ENCODE assay signal across 8 cellular contexts in the genomic region with DNA sequence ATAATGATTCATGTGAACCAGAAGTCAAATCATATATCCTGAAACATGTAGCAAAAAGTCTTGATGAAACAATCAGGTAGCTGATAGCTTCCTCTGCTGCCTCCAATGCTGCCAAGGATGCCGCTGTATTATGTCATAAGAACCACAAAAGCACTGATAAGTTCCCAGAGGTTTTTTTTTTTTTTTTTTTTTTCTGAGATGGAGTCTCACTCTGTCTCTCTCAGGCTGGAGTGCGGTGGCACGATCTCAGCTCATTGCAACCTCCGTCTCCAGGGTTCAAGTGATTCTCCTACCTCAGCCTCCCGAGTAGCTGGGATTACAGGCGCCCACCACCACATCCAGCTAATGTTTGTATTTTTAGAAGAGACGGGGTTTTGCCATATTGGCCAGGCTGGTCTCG. TPM values are rescaled to one million over a fixed set of nuclear protein-coding genes. Genes with fewer than 3 reads are reported as not detected.
DNase-seq lines count a peak whose midpoint lies in the region; ATAC-seq and TF ChIP-seq lines count a peak whose summit lies in the region.
"Not testable (repeated sequence)": the region's sequence is repeated elsewhere in the genome, so short reads cannot be mapped to it uniquely, and the experiment has no call there.

No MANE protein-coding gene starts in this region.

- 100% methylated on average over 1 of the region's 8 CpGs for WGBS in gastroesophageal sphincter (ENCODE audit: low coverage in 1 of 2), 2 donors
- WGBS in suprapubic skin, result 90% methylated on average over 8 of the region's 8 CpGs

- H3K27ac Mint-ChIP-seq in CD14-positive monocyte (peak overlapping the region; percentile 99 to 100 (median 99)), osteocyte (ENCODE audit: unreplicated experiment) (peak overlapping the region; percentile 94)
- peak overlapping the region; percentile 99 for H3K27ac Mint-ChIP-seq in T-helper 1 cell treated with Interleukin-12 subunit alpha and Interleukin-12 subunit beta and Interleukin-4 antibody, amounts not matched to agents 30 μg/mL and 1 μg/mL, for 36 hours
- H3K27ac Mint-ChIP-seq in activated CD8-positive, alpha-beta T cell treated with anti-CD3 and anti-CD28 coated beads, Interleukin-2, amount 10 ng/mL, durations not matched to agents 7 days and 5 days, result peak overlapping the region; percentile 99
- peak overlapping the region; percentile 98 for H3K27ac Mint-ChIP-seq in activated naive CD8-positive, alpha-beta T cell treated with anti-CD3 and anti-CD28 coated beads, Interleukin-2, amount 10 ng/mL, durations not matched to agents 7 days and 5 days

- not testable (repeated sequence) for TF ChIP-seq CTCF in CD14-positive monocyte (IDR thresholded peaks at IDR 0.05); KMS-11 (conservative IDR thresholded peaks at IDR 0.05; ENCODE audit: low read depth, low read length); gastroesophageal sphincter (IDR thresholded peaks at IDR 0.05); osteocyte (IDR thresholded peaks at IDR 0.05); suprapubic skin (IDR thresholded peaks at IDR 0.05)

- intact Hi-C loops in CD14-positive monocyte (cut with micrococcal nuclease), result not testable (repeated sequence)

- not testable (repeated sequence) for H3K4me3 ChIP-seq in KMS-11 (IDR thresholded peaks at IDR 0.05; ENCODE audit: insufficient read depth, low read depth, low read length); gastroesophageal sphincter; suprapubic skin

- not testable (repeated sequence) for H3K36me3 Mint-ChIP-seq in CD14-positive monocyte; osteocyte (ENCODE audit: unreplicated experiment)
- H3K36me3 Mint-ChIP-seq in T-helper 1 cell treated with Interleukin-12 subunit alpha and Interleukin-12 subunit beta and Interleukin-4 antibody, amounts not matched to agents 30 μg/mL and 1 μg/mL, for 36 hours (ENCODE audit: low read depth), result peaks cover 12% of the 10 kb centered on the region
- H3K36me3 Mint-ChIP-seq in activated CD8-positive, alpha-beta T cell treated with anti-CD3 and anti-CD28 coated beads, Interleukin-2, amount 10 ng/mL, durations not matched to agents 7 days and 5 days (ENCODE audit: low read depth), result peaks cover 53% of the 10 kb centered on the region
- H3K36me3 Mint-ChIP-seq in activated naive CD8-positive, alpha-beta T cell treated with anti-CD3 and anti-CD28 coated beads, Interleukin-2, amount 10 ng/mL, durations not matched to agents 7 days and 5 days, result peaks cover 17% of the 10 kb centered on the region

- POLR2A ChIA-PET in activated CD8-positive, alpha-beta T cell treated with anti-CD3 and anti-CD28 coated beads, Interleukin-2, amount 10 ng/mL, durations not matched to agents 7 days and 5 days (lab: Charles Lee), result interaction anchor here (1.1 to 4.6 kb wide), 6 partner anchors 9 to 71 kb away, joined by 3 to 154 read pairs (median 10); a partner anchor contains a TSS
- POLR2A ChIA-PET in activated naive CD8-positive, alpha-beta T cell treated with anti-CD3 and anti-CD28 coated beads, Interleukin-2, amount 10 ng/mL, durations not matched to agents 7 days and 5 days (lab: Charles Lee), result interaction anchor here (0.6 to 4.3 kb wide), 7 partner anchors 8 to 107 kb away, joined by 3 to 113 read pairs (median 6); a partner anchor contains a TSS

- not testable (repeated sequence) for ATAC-seq in activated CD8-positive, alpha-beta T cell treated with anti-CD3 and anti-CD28 coated beads, Interleukin-2, amount 10 ng/mL, durations not matched to agents 7 days and 5 days; activated naive CD8-positive, alpha-beta T cell treated with anti-CD3 and anti-CD28 coated beads, Interleukin-2, amount 10 ng/mL, durations not matched to agents 7 days and 5 days (ENCODE audit: low read depth); gastroesophageal sphincter

- TF ChIP-seq POLR2A in gastroesophageal sphincter (IDR thresholded peaks at IDR 0.05); suprapubic skin (IDR thresholded peaks at IDR 0.05): not testable (repeated sequence)

- not testable (repeated sequence) for H3K27me3 Mint-ChIP-seq in CD14-positive monocyte (ENCODE audit: low read depth in 3 of 3); T-helper 1 cell treated with Interleukin-12 subunit alpha and Interleukin-12 subunit beta and Interleukin-4 antibody, amounts not matched to agents 30 μg/mL and 1 μg/mL, for 36 hours (ENCODE audit: low read depth); activated CD8-positive, alpha-beta T cell treated with anti-CD3 and anti-CD28 coated beads, Interleukin-2, amount 10 ng/mL, durations not matched to agents 7 days and 5 days (ENCODE audit: low read depth); activated naive CD8-positive, alpha-beta T cell treated with anti-CD3 and anti-CD28 coated beads, Interleukin-2, amount 10 ng/mL, durations not matched to agents 7 days and 5 days; osteocyte (ENCODE audit: unreplicated experiment)

- not testable (repeated sequence) for H3K36me3 ChIP-seq in KMS-11 (ENCODE audit: insufficient read depth); gastroesophageal sphincter; suprapubic skin

- H3K27ac ChIP-seq in KMS-11, result peak overlapping the region; percentile 83; the same call in 1 of the 2 replicates
- H3K27ac ChIP-seq in gastroesophageal sphincter, result peak overlapping the region; percentile 78 to 86 (median 82)
- H3K27ac ChIP-seq in suprapubic skin, result peak overlapping the region; percentile 72

- not testable (repeated sequence) for H3K27me3 ChIP-seq in KMS-11 (ENCODE audit: insufficient read depth, low read depth); gastroesophageal sphincter; suprapubic skin

- H3K9ac ChIP-seq in KMS-11, result not testable (repeated sequence)

- H3K9me3 ChIP-seq in gastroesophageal sphincter, suprapubic skin: not testable (repeated sequence)

- peaks cover 69% of the 10 kb centered on the region for H3K4me1 Mint-ChIP-seq in CD14-positive monocyte
- H3K4me1 Mint-ChIP-seq in T-helper 1 cell treated with Interleukin-12 subunit alpha and Interleukin-12 subunit beta and Interleukin-4 antibody, amounts not matched to agents 30 μg/mL and 1 μg/mL, for 36 hours (ENCODE audit: low read depth), result peaks cover 56% of the 10 kb centered on the region
- H3K4me1 Mint-ChIP-seq in activated CD8-positive, alpha-beta T cell treated with anti-CD3 and anti-CD28 coated beads, Interleukin-2, amount 10 ng/mL, durations not matched to agents 7 days and 5 days (ENCODE audit: low read depth), result peaks cover 67% of the 10 kb centered on the region
- H3K4me1 Mint-ChIP-seq in activated naive CD8-positive, alpha-beta T cell treated with anti-CD3 and anti-CD28 coated beads, Interleukin-2, amount 10 ng/mL, durations not matched to agents 7 days and 5 days, result peaks cover 52% of the 10 kb centered on the region
- peaks cover 34% of the 10 kb centered on the region for H3K4me1 Mint-ChIP-seq in osteocyte (ENCODE audit: unreplicated experiment)

- CTCF ChIA-PET in activated CD8-positive, alpha-beta T cell treated with anti-CD3 and anti-CD28 coated beads, Interleukin-2, amount 10 ng/mL, durations not matched to agents 7 days and 5 days (lab: Charles Lee), result interaction anchor here (1.2 to 2.9 kb wide), 3 partner anchors 8 to 45 kb away, joined by 3 to 29 read pairs (median 5); a partner anchor contains a TSS

- not testable (repeated sequence) for H3K4me3 Mint-ChIP-seq in CD14-positive monocyte; osteocyte (ENCODE audit: unreplicated experiment)
- peak overlapping the region; percentile 95 for H3K4me3 Mint-ChIP-seq in T-helper 1 cell treated with Interleukin-12 subunit alpha and Interleukin-12 subunit beta and Interleukin-4 antibody, amounts not matched to agents 30 μg/mL and 1 μg/mL, for 36 hours
- H3K4me3 Mint-ChIP-seq in activated CD8-positive, alpha-beta T cell treated with anti-CD3 and anti-CD28 coated beads, Interleukin-2, amount 10 ng/mL, durations not matched to agents 7 days and 5 days, result peak overlapping the region; percentile 92
- peak overlapping the region; percentile 98 for H3K4me3 Mint-ChIP-seq in activated naive CD8-positive, alpha-beta T cell treated with anti-CD3 and anti-CD28 coated beads, Interleukin-2, amount 10 ng/mL, durations not matched to agents 7 days and 5 days

- not testable (repeated sequence) for TF ChIP-seq EP300 in gastroesophageal sphincter (IDR thresholded peaks at IDR 0.05); suprapubic skin (IDR thresholded peaks at IDR 0.05)

- DNase-seq in CD14-positive monocyte (ENCODE audit: low spot score); activated CD8-positive, alpha-beta T cell treated with anti-CD3 and anti-CD28 coated beads, Interleukin-2, amount 10 ng/mL, durations not matched to agents 7 days and 5 days; activated naive CD8-positive, alpha-beta T cell treated with anti-CD3 and anti-CD28 coated beads, Interleukin-2, amount 10 ng/mL, durations not matched to agents 7 days and 5 days; osteocyte (ENCODE audit: extremely low spot score, unreplicated experiment); suprapubic skin (ENCODE audit: low spot score in 2 of 2): not testable (repeated sequence)

- not testable (repeated sequence) for H2AFZ ChIP-seq in KMS-11 (ENCODE audit: low read depth)

- H3K4me1 ChIP-seq in KMS-11 (ENCODE audit: low read depth, poor library complexity, severe bottlenecking) (peaks cover 98% of the 10 kb centered on the region), gastroesophageal sphincter (peaks cover 0 to 37% (median 6%) of the 10 kb centered on the region in 3 donors)
- H3K4me1 ChIP-seq in suprapubic skin, result not testable (repeated sequence)

- peak overlapping the region; percentile 33; the same call in 1 of the 2 replicates for H3K4me2 ChIP-seq in KMS-11

- peaks cover 95% of the 10 kb centered on the region for H3K79me2 ChIP-seq in KMS-11 (ENCODE audit: insufficient read depth, low read depth)

- not testable (repeated sequence) for H4K20me1 ChIP-seq in KMS-11 (ENCODE audit: insufficient read depth)

- not testable (repeated sequence) for H3K9me3 Mint-ChIP-seq in CD14-positive monocyte; T-helper 1 cell treated with Interleukin-12 subunit alpha and Interleukin-12 subunit beta and Interleukin-4 antibody, amounts not matched to agents 30 μg/mL and 1 μg/mL, for 36 hours; activated CD8-positive, alpha-beta T cell treated with anti-CD3 and anti-CD28 coated beads, Interleukin-2, amount 10 ng/mL, durations not matched to agents 7 days and 5 days (ENCODE audit: insufficient read depth); activated naive CD8-positive, alpha-beta T cell treated with anti-CD3 and anti-CD28 coated beads, Interleukin-2, amount 10 ng/mL, durations not matched to agents 7 days and 5 days; osteocyte (ENCODE audit: unreplicated experiment)

RNA-seq across cellular contexts. Expression of a gene that starts 8.7 kb away (rescaled TPM):
- polyA plus RNA-seq in CD14-positive monocyte, result 10 to 100 TPM; 21.8 to 31.1 TPM
- 100 to 1,000 TPM; 303 to 312 TPM for total RNA-seq in activated CD8-positive, alpha-beta T cell treated with anti-CD3 and anti-CD28 coated beads, Interleukin-2, amount 10 ng/mL, durations not matched to agents 7 days and 5 days
- total RNA-seq in activated naive CD8-positive, alpha-beta T cell treated with anti-CD3 and anti-CD28 coated beads, Interleukin-2, amount 10 ng/mL, durations not matched to agents 7 days and 5 days, result 100 to 1,000 TPM; 257 to 274 TPM
- total RNA-seq in gastroesophageal sphincter (10 to 100 TPM; 19.3 to 97.9 (median 40.6) TPM), osteocyte (53.8 and 56.2 TPM in 2 replicates), suprapubic skin (10 to 100 TPM; 10.1 to 14.1 (median 10.9) TPM)
